In the genomic region with DNA sequence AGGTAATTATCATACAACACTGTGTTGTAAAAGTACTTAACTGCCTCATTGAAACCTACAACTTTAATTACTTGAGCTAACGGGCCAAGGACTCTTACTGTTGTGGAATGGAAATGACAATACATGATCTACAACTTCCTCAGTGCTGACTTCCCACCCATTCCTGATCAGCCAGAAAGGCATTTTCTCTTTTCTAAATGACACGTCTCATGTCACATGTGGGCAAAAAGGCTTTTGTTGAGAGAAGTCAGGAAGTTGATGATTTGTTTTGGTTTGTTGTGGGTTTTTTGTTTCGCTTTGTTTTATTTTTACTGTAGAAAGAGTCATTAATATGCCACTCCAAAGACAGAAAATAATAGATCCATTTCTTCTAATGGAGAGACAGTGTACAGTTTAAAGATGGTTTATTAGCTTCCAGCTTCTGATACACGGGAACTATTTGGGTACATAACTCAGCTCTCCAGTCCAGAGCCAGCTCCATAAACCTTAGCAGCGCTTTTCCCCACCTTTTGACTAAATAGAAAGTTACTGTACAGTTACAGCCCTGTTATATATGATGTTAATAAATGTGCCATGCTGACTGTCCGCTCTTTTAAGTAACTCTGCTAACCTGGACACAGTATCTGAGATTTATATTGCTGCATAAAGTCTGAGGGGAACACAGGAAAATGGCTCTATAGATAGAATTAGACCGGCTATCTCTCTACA, we compare ENCODE assay signal across 25 cellular contexts.
"Had no signal": no experiment of that assay in that cellular context is flagged by ENCODE, and none has a peak within 500 bp of the region (broad histone marks: within the 10 kb centered on the region; RNA-seq: fewer than 3 reads in every experiment).

No MANE protein-coding gene starts in this region.

- H3K27me3 ChIP-seq: esophagus squamous epithelium, gastroesophageal sphincter, upper lobe of left lung had no signal

- H3K36me3 ChIP-seq: esophagus squamous epithelium, gastroesophageal sphincter, thoracic aorta, upper lobe of left lung had no signal

- DNase-seq: activated CD4-positive, alpha-beta T cell treated with anti-CD3 and anti-CD28 coated beads for 36 hours; activated CD4-positive, alpha-beta T cell treated with anti-CD3 and anti-CD28 coated beads, Interleukin-2, amount 50 U/mL, for 4 hours; activated CD8-positive, alpha-beta memory T cell treated with anti-CD3 and anti-CD28 coated beads for 24 hours; activated CD8-positive, alpha-beta memory T cell treated with anti-CD3 and anti-CD28 coated beads, Interleukin-2, amount 50 U/mL, for 4 hours; activated naive CD4-positive, alpha-beta T cell; activated naive CD8-positive, alpha-beta T cell treated with anti-CD3 and anti-CD28 coated beads for 36 hours; activated T-cell treated with anti-CD3 and anti-CD28 coated beads, Interleukin-2, amount 50 U/mL, for 24 hours; cerebellar nuclear complex; endodermal cell; esophagus squamous epithelium; head of caudate nucleus; kidney; naive thymus-derived CD8-positive, alpha-beta T cell; retina; stimulated activated CD4-positive, alpha-beta T cell treated with anti-CD3 and anti-CD28 coated beads, Interleukin-2, amount 100 ng/mL, for 48 hours; stimulated activated CD8-positive, alpha-beta memory T cell treated with anti-CD3 and anti-CD28 coated beads, Interleukin-4, amount 100 ng/mL, for 48 hours; stimulated activated naive B cell treated with anti-CD40 and anti-IgM and Interleukin-4, amounts not matched to agents 10 μg/mL and 1 μg/mL and 100 μg/mL, for 72 hours; T1000; upper lobe of left lung had no signal

- H3K4me1 ChIP-seq: esophagus squamous epithelium, gastroesophageal sphincter, upper lobe of left lung had no signal

- H3K4me3 ChIP-seq: coronary artery, esophagus squamous epithelium, gastroesophageal sphincter, lung, thoracic aorta, upper lobe of left lung had no signal

- H3K9me3 ChIP-seq: esophagus squamous epithelium, gastroesophageal sphincter, thoracic aorta, upper lobe of left lung had no signal

- ATAC-seq: activated CD4-positive, alpha-beta T cell treated with anti-CD3 and anti-CD28 coated beads for 36 hours; gastroesophageal sphincter; left lobe of liver; naive thymus-derived CD8-positive, alpha-beta T cell; stimulated activated naive B cell treated with anti-CD40 and anti-IgM and Interleukin-4, amounts not matched to agents 10 μg/mL and 1 μg/mL and 100 μg/mL, for 72 hours; WTC11 had no signal

- H3K27ac ChIP-seq: coronary artery, esophagus squamous epithelium, gastroesophageal sphincter, thoracic aorta, upper lobe of left lung had no signal
